Comparison of ENCODE assay signal across 8 cellular contexts in genomic region chr5:108381955-108382783, GRCh38. TPM values are rescaled to one million over a fixed set of nuclear protein-coding genes. Genes with fewer than 3 reads are reported as not detected.
DNase-seq lines count a peak whose midpoint lies in the region; ATAC-seq, FAIRE-seq and TF ChIP-seq lines count a peak whose summit lies in the region.

FBXL17 (minus strand) TSS chr5:108382098.

- in situ Hi-C loops in HepG2 (cut with HindIII; ENCODE audit: extremely low pct_ligation_motif_present, low pct_unique_long_range_greater_than_20kb): no loop called here

- intact Hi-C loops in HepG2 (cut with micrococcal nuclease; ENCODE audit: unreplicated experiment): loop anchor here (5.0 kb wide), 1 partner anchor 1030 kb away; no protein-coding TSS in a partner anchor

- H3K79me2 ChIP-seq in HepG2 (ENCODE audit: insufficient read depth, low read length): peaks cover 22% of the 10 kb centered on the region

- H3K4me2 ChIP-seq in BLaER1 treated with 17β-estradiol and CSF1 and Interleukin-3, amounts not matched to agents 10 nM and 100 nM: peak within 1 kb of the TSS; percentile 67 to 94 (median 83)
- H3K4me2 ChIP-seq in HepG2 (ENCODE audit: low read depth, low read length): peak within 1 kb of the TSS; percentile 84

- H3K9me3 ChIP-seq in BLaER1 treated with 17β-estradiol and CSF1 and Interleukin-3, amounts not matched to agents 10 nM and 100 nM (replicated peaks in 1 of 11): peaks cover 0 to 6% (median 4%) of the 10 kb centered on the region in 11 experiments; a peak in 17 of 22 replicates
- H3K9me3 ChIP-seq in HepG2 (ENCODE audit: low read length): no peaks in the 10 kb centered on the region

- DNase-seq in NCI-H748 treated with DMSO at 0.1 percent for 48 hours (lab: John Stamatoyannopoulos, UW): peak; percentile 81
- peak; percentile 78 to 89 for DNase-seq in activated CD4-positive, alpha-beta T cell treated with anti-CD3 and anti-CD28 coated beads, Interleukin-2, amount 50 U/mL, for 24 hours (ENCODE audit: low read depth in 1 of 2, low spot score in 1 of 2)
- peak; percentile 84 for DNase-seq in dermis microvascular lymphatic vessel endothelial cell (ENCODE audit: low read depth in 2 of 2)
- DNase-seq in HepG2 (ENCODE audit: low spot score): peak; percentile 93
- peak; percentile 91 for DNase-seq in stimulated activated CD4-positive, alpha-beta T cell treated with anti-CD3 and anti-CD28 coated beads, Interleukin-4, amount 100 ng/mL, for 24 hours

- 2% methylated on average over 9 of the region's 82 CpGs for WGBS in HepG2 (ENCODE audit: low lambda C conversion rate)

- peak within 1 kb of the TSS; percentile 86 for H2AFZ ChIP-seq in HepG2 (ENCODE audit: low read length)

- peak within 1 kb of the TSS; percentile 87 to 95 (median 91) for H3K4me3 ChIP-seq in BLaER1 treated with 17β-estradiol and CSF1 and Interleukin-3, amounts not matched to agents 10 nM and 100 nM
- H3K4me3 ChIP-seq in HepG2 (replicated peaks in 1 of 3; ENCODE audit: insufficient read depth in 1 of 3, low read depth in 2 of 3, low read length in 3 of 3): peak within 1 kb of the TSS; percentile 84 to 96 (median 88)

- peak; percentile 15; the same call in 1 of the 2 replicates for TF ChIP-seq CTCF in HepG2 (CRISPR knock-in tag; IDR thresholded peaks at IDR 0.05)

- peaks cover 18 to 40% (median 30%) of the 10 kb centered on the region in 10 experiments for H3K4me1 ChIP-seq in BLaER1 treated with 17β-estradiol and CSF1 and Interleukin-3, amounts not matched to agents 10 nM and 100 nM
- peaks cover 50% of the 10 kb centered on the region for H3K4me1 ChIP-seq in HepG2 (ENCODE audit: insufficient read depth, low read length)

- FAIRE-seq in HepG2 (lab: Jason Lieb, UNC): peak; percentile 75

- H3K9ac ChIP-seq in BLaER1 treated with 17β-estradiol and CSF1 and Interleukin-3, amounts not matched to agents 10 nM and 100 nM: peak within 1 kb of the TSS; percentile 97 to 100 (median 99)
- H3K9ac ChIP-seq in HepG2 (ENCODE audit: insufficient read depth, low read depth, low read length): peak within 1 kb of the TSS; percentile 97

- no peaks in the 10 kb centered on the region for H3K27me3 ChIP-seq in BLaER1 treated with 17β-estradiol and CSF1 and Interleukin-3, amounts not matched to agents 10 nM and 100 nM
- H3K27me3 ChIP-seq in HepG2 (ENCODE audit: control insufficient read depth in 1 of 2, insufficient read depth in 2 of 2, low read length in 2 of 2): no peaks in the 10 kb centered on the region

- peak within 1 kb of the TSS; percentile 96 to 100 (median 99) for H3K27ac ChIP-seq in BLaER1 treated with 17β-estradiol and CSF1 and Interleukin-3, amounts not matched to agents 10 nM and 100 nM
- peak within 1 kb of the TSS; percentile 97 for H3K27ac ChIP-seq in HepG2 (ENCODE audit: extremely low read length, insufficient read depth, low read length)

- ATAC-seq in GM19328 (IDR thresholded peaks at IDR 0.05; ENCODE audit: unreplicated experiment) (peak; percentile 71), HG03520 (IDR thresholded peaks at IDR 0.05; ENCODE audit: unreplicated experiment) (peak; percentile 72), HepG2 (peak; percentile 83)

- BruUV-seq in HepG2 (replicated peaks; lab: Mats Ljungman, UMichigan): no TSS peak

- CTCF ChIA-PET in HepG2 (lab: Yijun Ruan, JAX; ENCODE audit: low intra/inter-chr PET ratio, low total read pairs): no interaction called here

- peak in 1 of 2 experiments; percentile 90; a peak in 2 of 4 replicates for TF ChIP-seq EP300 in HepG2 (IDR thresholded peaks at IDR 0.05; ENCODE audit: low read depth in 2 of 2, low read length in 2 of 2)
- peak; percentile 50; the same call in 1 of the 2 replicates for TF ChIP-seq EP300 in HepG2 (CRISPR knock-in tag; IDR thresholded peaks at IDR 0.05; ENCODE audit: borderline replicate concordance)

- peak; percentile 51; the same call in 1 of the 2 replicates for TF ChIP-seq RAD21 in HepG2 (CRISPR knock-in tag; IDR thresholded peaks at IDR 0.05)

- peaks cover 0 to 13% (median 0%) of the 10 kb centered on the region in 11 experiments; a peak in 3 of 22 replicates for H4K20me1 ChIP-seq in BLaER1 treated with 17β-estradiol and CSF1 and Interleukin-3, amounts not matched to agents 10 nM and 100 nM
- H4K20me1 ChIP-seq in HepG2 (ENCODE audit: insufficient read depth, low read length): no peaks in the 10 kb centered on the region

- POLR2A ChIA-PET in HepG2 (lab: Yijun Ruan, JAX): interaction anchor here (0.7 to 1.9 kb wide), 9 partner anchors 13 to 1306 kb away, joined by 3 to 5 read pairs (median 3); partner anchors contain the start of gene PJA2

- H3K36me3 ChIP-seq in BLaER1 treated with 17β-estradiol and CSF1 and Interleukin-3, amounts not matched to agents 10 nM and 100 nM: peaks cover 0 to 5% (median 0%) of the 10 kb centered on the region in 11 experiments; a peak in 2 of 22 replicates
- no peaks in the 10 kb centered on the region for H3K36me3 ChIP-seq in HepG2 (replicated peaks in 1 of 2; ENCODE audit: control insufficient read depth in 1 of 2, insufficient read depth in 2 of 2, low read length in 2 of 2)

- peak; percentile 85 to 89 for TF ChIP-seq POLR2A in HepG2 (IDR thresholded peaks at IDR 0.05; ENCODE audit: insufficient read depth in 1 of 2, low read depth in 2 of 2, low read length in 2 of 2)

TF ChIP-seq in HepG2, 621 proteins besides CTCF, POLR2A, EP300 and RAD21 (continues in another document):
- TF ChIP-seq ZSCAN22 (CRISPR knock-in tag; IDR thresholded peaks at IDR 0.05) (peak; percentile 70; the same call in 1 of the 2 replicates), PBX2 (CRISPR knock-in tag; IDR thresholded peaks at IDR 0.05) (no peak), TCF7L2 (IDR thresholded peaks at IDR 0.05; ENCODE audit: low read depth, low read length) (no peak)

RNA-seq across cellular contexts. Expression of gene FBXL17, which starts in this region (rescaled TPM):
- total RNA-seq in dermis microvascular lymphatic vessel endothelial cell: 4.7 and 6.7 TPM in 2 replicates
- 5.5 and 7.9 TPM in 2 replicates for total RNA-seq in HepG2 (2016; rRNA removed; fragmentation: Illumina TruSeq; extraction: Trizol)
- 11.5 and 12.1 TPM in 2 replicates for total RNA-seq in HepG2 (2016; cell fraction: cytosol; rRNA removed; fragmentation: Illumina TruSeq; extraction: Trizol; ENCODE audit: low read depth)
- total RNA-seq in HepG2 (2016; cell fraction: insoluble cytoplasmic fraction; rRNA removed; fragmentation: Illumina TruSeq; extraction: Trizol): 5.8 and 8.4 TPM in 2 replicates
- total RNA-seq in HepG2 (2016; cell fraction: membrane; rRNA removed; fragmentation: Illumina TruSeq; extraction: Trizol): 4.0 and 5.3 TPM in 2 replicates
- 10.2 and 14.9 TPM in 2 replicates for total RNA-seq in HepG2 (2016; cell fraction: nucleus; rRNA removed; fragmentation: Illumina TruSeq; extraction: Trizol)
- polyA plus RNA-seq in HepG2 (2011; rRNA removed): 3.0 and 3.6 TPM in 2 replicates
- 1.3 and 2.0 TPM in 2 replicates for polyA plus RNA-seq in HepG2 (2011; cell fraction: cytosol; rRNA removed)
- polyA plus RNA-seq in HepG2 (2011; cell fraction: nucleus; rRNA removed): 3.3 and 3.8 TPM in 2 replicates
- polyA plus RNA-seq in HepG2 (2012): 4.9 and 7.9 TPM in 2 replicates
- polyA plus RNA-seq in HepG2 (2016; cell fraction: cytosol; fragmentation: Illumina TruSeq; extraction: Trizol; ENCODE audit: low read depth): 0.41 and 0.43 TPM in 2 replicates
- 6.7 and 7.0 TPM in 2 replicates for polyA plus RNA-seq in HepG2 (2016; cell fraction: insoluble cytoplasmic fraction; fragmentation: Illumina TruSeq; extraction: Trizol; ENCODE audit: low read depth)
- polyA plus RNA-seq in HepG2 (2016; cell fraction: membrane; fragmentation: Illumina TruSeq; extraction: Trizol; ENCODE audit: low read depth): 1.4 and 1.9 TPM in 2 replicates
- polyA plus RNA-seq in HepG2 (2016; cell fraction: nucleus; fragmentation: Illumina TruSeq; extraction: Trizol; ENCODE audit: insufficient read depth, low read depth): 3.7 and 4.0 TPM in 2 replicates
- 6.4 and 8.8 TPM in 2 replicates for polyA minus RNA-seq in HepG2 (2011; rRNA and poly(A)+ RNA removed; ENCODE audit: low replicate concordance)
- polyA minus RNA-seq in HepG2 (2011; cell fraction: cytosol; rRNA and poly(A)+ RNA removed): 5.8 and 7.6 TPM in 2 replicates
- 38.7 and 43.3 TPM in 2 replicates for polyA minus RNA-seq in HepG2 (2011; cell fraction: nucleus; rRNA and poly(A)+ RNA removed)

Comparison
In these comparisons a context has a peak if more than half of its experiments do, and no peak if none do; other contexts are left out.
1. Peak in every context shown above with its lines: DNase-seq, ATAC-seq, H3K4me3 ChIP-seq and H3K27ac ChIP-seq.